16 cellular contexts compared by ENCODE assay signal in the genomic region with DNA sequence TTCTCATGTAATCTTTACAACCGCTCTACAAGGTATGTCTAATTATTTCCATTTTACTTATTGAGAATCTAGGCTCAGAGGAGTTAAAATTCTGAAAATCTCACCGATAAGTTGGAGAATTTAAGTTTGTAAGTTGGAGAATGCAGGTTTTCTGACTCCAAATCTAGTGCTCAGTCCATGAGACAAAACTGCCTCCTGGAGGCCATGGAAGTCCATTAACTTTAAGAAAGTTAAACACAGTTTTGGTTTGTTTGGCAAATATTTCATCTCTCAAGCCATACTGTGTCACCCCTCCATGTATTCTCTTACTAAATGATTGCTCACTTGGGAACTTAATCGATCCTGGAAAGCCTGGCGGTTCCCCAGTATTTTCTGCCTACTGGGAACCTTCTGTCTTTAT. TPM values are rescaled to one million over a fixed set of nuclear protein-coding genes. Genes with fewer than 3 reads are reported as not detected.
DNase-seq lines count a peak whose midpoint lies in the region; ATAC-seq, FAIRE-seq and TF ChIP-seq lines count a peak whose summit lies in the region.
"Had no signal": no experiment of that assay in that cellular context is flagged by ENCODE, and none has a peak within 500 bp of the region (broad histone marks: within the 10 kb centered on the region; RNA-seq: fewer than 3 reads in every experiment).

No MANE protein-coding gene starts in this region.

- TF ChIP-seq CTCF in GM12872 (IDR thresholded peaks at IDR 0.05; ENCODE audit: insufficient read depth, low read depth, low read length) (peak; percentile 27; the same call in 1 of the 3 replicates), RWPE2 (IDR thresholded peaks at IDR 0.05; ENCODE audit: poor library complexity, severe bottlenecking) (peak; percentile 44), fibroblast of mammary gland (conservative IDR thresholded peaks at IDR 0.05; ENCODE audit: control insufficient read depth, insufficient read depth, low read depth, low read length) (peak; percentile 34), esophagus muscularis mucosa (IDR thresholded peaks at IDR 0.05) (no peak), upper lobe of left lung (IDR thresholded peaks at IDR 0.05) (no peak)

- POLR2A ChIA-PET in HEK293T (lab: Yijun Ruan, JAX) = no interaction called here

- no peak for TF ChIP-seq EP300 in esophagus muscularis mucosa (IDR thresholded peaks at IDR 0.05)
- TF ChIP-seq EP300 in upper lobe of left lung (IDR thresholded peaks at IDR 0.05) = no peak

- FAIRE-seq in A204.1 (lab: Jason Lieb, UNC) = peak; percentile 60

- H3K36me3 ChIP-seq in RWPE2 (ENCODE audit: low read depth) (no peaks in the 10 kb centered on the region), esophagus muscularis mucosa (no peaks in the 10 kb centered on the region), upper lobe of left lung (no peaks in the 10 kb centered on the region)
- H3K36me3 ChIP-seq: spleen had no signal

- TF ChIP-seq POLR2A in esophagus muscularis mucosa (IDR thresholded peaks at IDR 0.05; ENCODE audit: low read depth) (no peak), upper lobe of left lung (IDR thresholded peaks at IDR 0.05) (no peak)

- 75% methylated on average over 4 of the region's 4 CpGs for WGBS in esophagus muscularis mucosa
- WGBS in upper lobe of left lung, 2 donors = 77 to 85% methylated on average over 4 of the region's 4 CpGs

- no peak overlapping the region for H3K27ac ChIP-seq in RWPE2 (ENCODE audit: poor library complexity, severe bottlenecking)
- H3K27ac ChIP-seq in esophagus muscularis mucosa (replicated peaks in 1 of 4) = no peak overlapping the region
- H3K27ac ChIP-seq in upper lobe of left lung = no peak overlapping the region
- H3K27ac ChIP-seq: BLaER1, spleen had no signal

- intact Hi-C loops in esophagus muscularis mucosa (cut with DNase I) = no loop called here

- no peaks in the 10 kb centered on the region for H3K27me3 ChIP-seq in RWPE2 (ENCODE audit: insufficient read depth, poor library complexity, severe bottlenecking)
- no peaks in the 10 kb centered on the region for H3K27me3 ChIP-seq in esophagus muscularis mucosa
- H3K27me3 ChIP-seq in upper lobe of left lung = no peaks in the 10 kb centered on the region
- H3K27me3 ChIP-seq: BLaER1, spleen had no signal

- H3K9me3 ChIP-seq in RWPE2 (ENCODE audit: severe bottlenecking) = no peaks in the 10 kb centered on the region
- no peaks in the 10 kb centered on the region for H3K9me3 ChIP-seq in esophagus muscularis mucosa
- no peaks in the 10 kb centered on the region for H3K9me3 ChIP-seq in upper lobe of left lung
- H3K9me3 ChIP-seq: BLaER1, spleen had no signal

- H3K4me1 ChIP-seq in RWPE2 (ENCODE audit: insufficient read depth, poor library complexity, severe bottlenecking) (no peaks in the 10 kb centered on the region), esophagus muscularis mucosa (no peaks in the 10 kb centered on the region), upper lobe of left lung (no peaks in the 10 kb centered on the region)
- H3K4me1 ChIP-seq: BLaER1, spleen had no signal

- CTCF ChIA-PET in HEK293T (lab: Yijun Ruan, JAX) = no interaction called here

- H3K4me3 ChIP-seq in RWPE2 (ENCODE audit: severe bottlenecking) (no peak overlapping the region), fibroblast of mammary gland (ENCODE audit: control insufficient read depth, low read depth, low read length) (no peak overlapping the region), esophagus muscularis mucosa (no peak overlapping the region), upper lobe of left lung (no peak overlapping the region)
- H3K4me3 ChIP-seq: BLaER1, GM23338, spleen had no signal

- ATAC-seq in RWPE2 (ENCODE audit: low read depth) (no peak), GM18907 (IDR thresholded peaks at IDR 0.05; ENCODE audit: unreplicated experiment) (no peak), upper lobe of left lung (ENCODE audit: low FRiP score in 2 of 2) (no peak)
- ATAC-seq: GM23338; stimulated activated effector memory CD8-positive, alpha-beta T cell treated with anti-CD3 and anti-CD28 coated beads, Interleukin-12 subunit alpha, Interleukin-12 subunit beta, amount 100 ng/mL, for 72 hours had no signal

- no peak for DNase-seq in RWPE2 (ENCODE audit: low spot score)
- DNase-seq in fibroblast of mammary gland (ENCODE audit: low read depth) = peak; percentile 45
- no peak for DNase-seq in esophagus muscularis mucosa (ENCODE audit: extremely low spot score)
- no peak for DNase-seq in upper lobe of left lung
- DNase-seq in HEK293T (ENCODE audit: extremely low spot score) = no peak
- DNase-seq: amygdala, NCI-H1092 treated with DMSO at 0.1 percent for 48 hours, NCI-H82, spleen, SW 1271 had no signal

TF ChIP-seq in HEK293T, 16 proteins besides CTCF, POLR2A, EP300 and RAD21:
- TF ChIP-seq SP1 (IDR thresholded peaks at IDR 0.05) (no peak), TARDBP (IDR thresholded peaks at IDR 0.05) (no peak), ZNF384 (IDR thresholded peaks at IDR 0.05) (no peak), BHLHE40 (IDR thresholded peaks at IDR 0.05; ENCODE audit: borderline replicate concordance) (no peak), L3MBTL2 (conservative IDR thresholded peaks at IDR 0.05) (no peak), ARNT (IDR thresholded peaks at IDR 0.05) (no peak), CTBP1 (IDR thresholded peaks at IDR 0.05; ENCODE audit: borderline replicate concordance) (no peak), HDGF (IDR thresholded peaks at IDR 0.05; ENCODE audit: borderline replicate concordance) (no peak), FOXM1 (IDR thresholded peaks at IDR 0.05; ENCODE audit: borderline replicate concordance) (no peak), SUZ12 (IDR thresholded peaks at IDR 0.05) (no peak), LEF1 (IDR thresholded peaks at IDR 0.05; ENCODE audit: borderline replicate concordance) (no peak), FOXA1 (IDR thresholded peaks at IDR 0.05) (no peak), NFRKB (IDR thresholded peaks at IDR 0.05) (no peak), ELF4 (IDR thresholded peaks at IDR 0.05) (no peak), FOXK2 (IDR thresholded peaks at IDR 0.05) (no peak)
- TF ChIP-seq, protein P1, sequence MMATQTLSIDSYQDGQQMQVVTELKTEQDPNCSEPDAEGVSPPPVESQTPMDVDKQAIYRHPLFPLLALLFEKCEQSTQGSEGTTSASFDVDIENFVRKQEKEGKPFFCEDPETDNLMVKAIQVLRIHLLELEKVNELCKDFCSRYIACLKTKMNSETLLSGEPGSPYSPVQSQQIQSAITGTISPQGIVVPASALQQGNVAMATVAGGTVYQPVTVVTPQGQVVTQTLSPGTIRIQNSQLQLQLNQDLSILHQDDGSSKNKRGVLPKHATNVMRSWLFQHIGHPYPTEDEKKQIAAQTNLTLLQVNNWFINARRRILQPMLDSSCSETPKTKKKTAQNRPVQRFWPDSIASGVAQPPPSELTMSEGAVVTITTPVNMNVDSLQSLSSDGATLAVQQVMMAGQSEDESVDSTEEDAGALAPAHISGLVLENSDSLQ (IDR thresholded peaks at IDR 0.05) = no peak

RNA-seq across cellular contexts. Expression of a gene that starts 52.6 kb away (rescaled TPM):
- 10 to 100 TPM; 10.9 to 15.8 (median 11.9) TPM for total RNA-seq in esophagus muscularis mucosa
- 10 to 100 TPM in 5 of 6 donors, 1 to 10 TPM in 1; 6.1 to 35.6 (median 19.3) TPM for total RNA-seq in upper lobe of left lung

Comparison
In these comparisons a context has a peak if more than half of its experiments do, and no peak if none do; other contexts are left out.
1. CTCF ChIP-seq: peak in GM12872 (single experiment), RWPE2 (single experiment) and fibroblast of mammary gland (single experiment); none in esophagus muscularis mucosa (0 of 3) and upper lobe of left lung (0 of 6).